19 cellular contexts compared by ENCODE assay signal in the genomic region with DNA sequence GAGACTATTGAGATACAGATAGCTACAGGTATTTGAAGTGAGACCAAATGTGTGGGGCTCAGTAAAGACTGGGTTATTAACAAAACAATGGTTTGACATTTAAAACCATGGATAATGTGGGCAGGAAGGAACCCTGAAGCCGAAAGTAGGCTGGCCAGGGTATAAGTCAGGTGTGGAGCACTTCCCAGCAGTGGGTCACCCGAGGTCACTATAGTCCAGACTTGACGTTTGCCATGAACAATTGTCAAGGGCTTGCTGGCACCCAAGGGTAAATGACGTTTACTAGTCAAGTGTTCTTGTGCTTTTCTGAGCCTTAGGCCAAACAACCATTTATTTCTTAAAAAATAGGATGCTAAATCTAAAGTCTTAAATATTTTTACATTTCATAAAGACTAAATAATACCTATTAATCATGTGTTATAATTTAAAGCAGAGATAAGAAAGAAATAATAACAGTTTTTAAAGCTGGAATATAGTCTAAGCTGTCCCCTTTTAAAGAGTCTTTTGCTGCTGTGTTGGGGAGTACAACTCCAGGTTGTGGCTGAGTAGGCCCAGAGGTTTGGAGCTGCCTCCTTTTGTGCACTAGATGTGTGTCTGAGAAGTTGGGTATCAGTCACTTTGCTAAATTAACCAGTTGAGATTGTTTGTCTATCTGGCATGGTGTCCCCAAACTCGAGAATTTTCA. TPM values are rescaled to one million over a fixed set of nuclear protein-coding genes. Genes with fewer than 3 reads are reported as not detected.
DNase-seq lines count a peak whose midpoint lies in the region; ATAC-seq, FAIRE-seq and TF ChIP-seq lines count a peak whose summit lies in the region.
"Had no signal": no experiment of that assay in that cellular context is flagged by ENCODE, and none has a peak within 500 bp of the region (broad histone marks: within the 10 kb centered on the region; RNA-seq: fewer than 3 reads in every experiment).

No MANE protein-coding gene starts in this region.

- H3K4me1 ChIP-seq in cardiac muscle cell (ENCODE audit: low read depth) (peaks cover 11% of the 10 kb centered on the region), HepG2 (ENCODE audit: insufficient read depth, low read length) (peaks cover 71% of the 10 kb centered on the region), upper lobe of left lung (peaks cover 0 to 23% (median 9%) of the 10 kb centered on the region in 4 donors), transverse colon (peaks cover 0 to 6% (median 1%) of the 10 kb centered on the region in 4 donors)

- CTCF ChIA-PET in HepG2 (lab: Yijun Ruan, JAX; ENCODE audit: low intra/inter-chr PET ratio, low total read pairs): no interaction called here

- TF ChIP-seq CTCF in cardiac muscle cell (IDR thresholded peaks at IDR 0.05; ENCODE audit: low read depth, low read length) (no peak), HepG2 (CRISPR knock-in tag; IDR thresholded peaks at IDR 0.05) (no peak), upper lobe of left lung (IDR thresholded peaks at IDR 0.05) (no peak), transverse colon (IDR thresholded peaks at IDR 0.05) (no peak)

- TF ChIP-seq POLR2A in HepG2 (IDR thresholded peaks at IDR 0.05; ENCODE audit: insufficient read depth in 1 of 2, low read depth in 2 of 2, low read length in 2 of 2) (no peak), upper lobe of left lung (IDR thresholded peaks at IDR 0.05) (no peak), transverse colon (IDR thresholded peaks at IDR 0.05) (no peak)

- in situ Hi-C loops in HepG2 (cut with HindIII; ENCODE audit: extremely low pct_ligation_motif_present, low pct_unique_long_range_greater_than_20kb): no loop called here
- in situ Hi-C loops in transverse colon (cut with MboI; ENCODE audit: low pct_ligation_motif_present in 1 of 4, low pct_unique_long_range_greater_than_20kb in 1 of 4, low sequenced_read_pairs in 3 of 4): loop anchor here in 2 of 4 donors (25.0 kb wide), 1 partner anchor 98 kb away; no protein-coding TSS in a partner anchor

- no peak overlapping the region for H2AFZ ChIP-seq in HepG2 (ENCODE audit: low read length)

- no peak for FAIRE-seq in HepG2 (lab: Jason Lieb, UNC)
- FAIRE-seq: A204.1, GM12878, GM18507, K562 had no signal

- H3K4me2 ChIP-seq in HepG2 (ENCODE audit: low read depth, low read length): no peak overlapping the region

- no peaks in the 10 kb centered on the region for H4K20me1 ChIP-seq in HepG2 (ENCODE audit: insufficient read depth, low read length)

- H3K9me3 ChIP-seq in cardiac muscle cell (ENCODE audit: low read depth) (no peaks in the 10 kb centered on the region), HepG2 (ENCODE audit: low read length) (no peaks in the 10 kb centered on the region), upper lobe of left lung (no peaks in the 10 kb centered on the region), transverse colon (no peaks in the 10 kb centered on the region)

- intact Hi-C loops in HepG2 (cut with micrococcal nuclease; ENCODE audit: unreplicated experiment): no loop called here
- intact Hi-C loops in transverse colon (cut with DNase I; ENCODE audit: low total_unique reads): loop anchor here (5.0 kb wide), 1 partner anchor 93 kb away; no protein-coding TSS in a partner anchor

- H3K4me3 ChIP-seq in cardiac muscle cell (no peak overlapping the region), HepG2 (replicated peaks in 1 of 3; ENCODE audit: insufficient read depth in 1 of 3, low read depth in 2 of 3, low read length in 3 of 3) (no peak overlapping the region), upper lobe of left lung (no peak overlapping the region), transverse colon (no peak overlapping the region)
- H3K4me3 ChIP-seq: GM12878, K562 had no signal

- TF ChIP-seq RAD21 in HepG2 (CRISPR knock-in tag; IDR thresholded peaks at IDR 0.05): no peak

- 86% methylated on average over 5 of the region's 5 CpGs for WGBS in HepG2 (ENCODE audit: low lambda C conversion rate)
- WGBS in upper lobe of left lung, 2 donors: 60 to 73% methylated on average over 4 to 5 of the region's 5 CpGs
- WGBS in transverse colon (ENCODE audit: low coverage in 1 of 2), 2 donors: 49 to 80% methylated on average over 2 to 5 of the region's 5 CpGs

- H3K27me3 ChIP-seq in cardiac muscle cell (no peaks in the 10 kb centered on the region), HepG2 (ENCODE audit: control insufficient read depth in 1 of 2, insufficient read depth in 2 of 2, low read length in 2 of 2) (no peaks in the 10 kb centered on the region), upper lobe of left lung (no peaks in the 10 kb centered on the region), transverse colon (no peaks in the 10 kb centered on the region)

- no peak for TF ChIP-seq EP300 in HepG2 (IDR thresholded peaks at IDR 0.05; ENCODE audit: low read depth in 2 of 2, low read length in 2 of 2)
- no peak for TF ChIP-seq EP300 in HepG2 (CRISPR knock-in tag; IDR thresholded peaks at IDR 0.05; ENCODE audit: borderline replicate concordance)
- peak in 2 of 4 donors; percentile 22 to 85 for TF ChIP-seq EP300 in upper lobe of left lung (IDR thresholded peaks at IDR 0.05)
- no peak for TF ChIP-seq EP300 in transverse colon (IDR thresholded peaks at IDR 0.05; ENCODE audit: low read depth)

- peaks cover 26% of the 10 kb centered on the region for H3K36me3 ChIP-seq in cardiac muscle cell
- H3K36me3 ChIP-seq in HepG2 (replicated peaks in 1 of 2; ENCODE audit: control insufficient read depth in 1 of 2, insufficient read depth in 2 of 2, low read length in 2 of 2): peaks cover 19 to 52% of the 10 kb centered on the region in 2 experiments
- peaks cover 0 to 65% (median 21%) of the 10 kb centered on the region in 4 donors for H3K36me3 ChIP-seq in upper lobe of left lung
- peaks cover 0 to 32% (median 6%) of the 10 kb centered on the region in 4 donors for H3K36me3 ChIP-seq in transverse colon

- POLR2A ChIA-PET in HepG2 (lab: Yijun Ruan, JAX): interaction anchor here (8.4 kb wide), 1 partner anchor 16 kb away, joined by 194 read pairs; a partner anchor contains a TSS

- DNase-seq in NCI-H2196 (lab: John Stamatoyannopoulos, UW; ENCODE audit: unreplicated experiment): peak; percentile 34
- DNase-seq in NCI-H2196 treated with DMSO at 0.1 percent for 48 hours (lab: John Stamatoyannopoulos, UW; ENCODE audit: unreplicated experiment): no peak
- DNase-seq in cardiac muscle cell (ENCODE audit: low read depth in 1 of 2, low spot score in 1 of 2): peak in 1 of 2 donors; percentile 61
- DNase-seq in HepG2 (ENCODE audit: low spot score): no peak
- peak in 1 of 2 donors; percentile 87 for DNase-seq in upper lobe of left lung
- no peak for DNase-seq in transverse colon
- no peak for DNase-seq in middle frontal gyrus (ENCODE audit: extremely low spot score, low spot score)
- DNase-seq: CD4-positive, CD25-positive, alpha-beta regulatory T cell; DMS53; NCI-H1694; NCI-H2227 treated with DMSO at 0.1 percent for 48 hours; NCI-H524 treated with DMSO at 0.1 percent for 48 hours had no signal

- H3K9ac ChIP-seq in HepG2 (ENCODE audit: insufficient read depth, low read depth, low read length): no peak overlapping the region

- peaks cover 23% of the 10 kb centered on the region for H3K79me2 ChIP-seq in HepG2 (ENCODE audit: insufficient read depth, low read length)

- H3K27ac ChIP-seq in cardiac muscle cell (peak overlapping the region; percentile 26), HepG2 (ENCODE audit: extremely low read length, insufficient read depth, low read length) (no peak overlapping the region), upper lobe of left lung (peak overlapping the region; percentile 35 to 66 (median 52)), transverse colon (no peak overlapping the region)
- H3K27ac ChIP-seq: HL-60 had no signal

- BruUV-seq in HepG2 (replicated peaks; lab: Mats Ljungman, UMichigan): no TSS peak

- ATAC-seq in HepG2 (no peak), upper lobe of left lung (ENCODE audit: low FRiP score in 2 of 2) (peak; percentile 58 to 85), HG03139 (IDR thresholded peaks at IDR 0.05; ENCODE audit: unreplicated experiment) (no peak)
- ATAC-seq: GM12878, K562 had no signal

RNA-seq across cellular contexts. Expression of a gene that starts 15.7 kb away (rescaled TPM):
- total RNA-seq in cardiac muscle cell (123 and 189 TPM in 2 replicates), HepG2 (2016; rRNA removed; fragmentation: Illumina TruSeq; extraction: Trizol) (180 and 245 TPM in 2 replicates), upper lobe of left lung (100 to 1,000 TPM; 116 to 313 (median 194) TPM), transverse colon (100 to 1,000 TPM in 2 of 4 donors, 10 to 100 TPM in 2; 44.5 to 199 (median 119) TPM)
- polyA plus RNA-seq in cardiac muscle cell (75.2 and 86.0 TPM in 2 replicates), HepG2 (2011; rRNA removed) (79.1 and 80.8 TPM in 2 replicates)
- 28.5 and 29.7 TPM in 2 replicates for total RNA-seq in HepG2 (2016; cell fraction: cytosol; rRNA removed; fragmentation: Illumina TruSeq; extraction: Trizol; ENCODE audit: low read depth)
- total RNA-seq in HepG2 (2016; cell fraction: insoluble cytoplasmic fraction; rRNA removed; fragmentation: Illumina TruSeq; extraction: Trizol): 175 and 252 TPM in 2 replicates
- 79.3 and 80.3 TPM in 2 replicates for total RNA-seq in HepG2 (2016; cell fraction: membrane; rRNA removed; fragmentation: Illumina TruSeq; extraction: Trizol)
- 120 and 125 TPM in 2 replicates for total RNA-seq in HepG2 (2016; cell fraction: nucleus; rRNA removed; fragmentation: Illumina TruSeq; extraction: Trizol)
- polyA plus RNA-seq in HepG2 (2011; cell fraction: cytosol; rRNA removed): 72.4 and 72.5 TPM in 2 replicates
- polyA plus RNA-seq in HepG2 (2011; cell fraction: nucleus; rRNA removed): 82.4 and 90.1 TPM in 2 replicates
- polyA plus RNA-seq in HepG2 (2012): 70.0 and 93.3 TPM in 2 replicates
- polyA plus RNA-seq in HepG2 (2016; cell fraction: cytosol; fragmentation: Illumina TruSeq; extraction: Trizol; ENCODE audit: low read depth): 19.4 and 20.8 TPM in 2 replicates
- polyA plus RNA-seq in HepG2 (2016; cell fraction: insoluble cytoplasmic fraction; fragmentation: Illumina TruSeq; extraction: Trizol; ENCODE audit: low read depth): 213 and 225 TPM in 2 replicates
- 43.5 and 52.2 TPM in 2 replicates for polyA plus RNA-seq in HepG2 (2016; cell fraction: membrane; fragmentation: Illumina TruSeq; extraction: Trizol; ENCODE audit: low read depth)
- polyA plus RNA-seq in HepG2 (2016; cell fraction: nucleus; fragmentation: Illumina TruSeq; extraction: Trizol; ENCODE audit: insufficient read depth, low read depth): 137 and 153 TPM in 2 replicates
- 42.9 and 77.2 TPM in 2 replicates for polyA minus RNA-seq in HepG2 (2011; rRNA and poly(A)+ RNA removed; ENCODE audit: low replicate concordance)
- 64.1 and 78.1 TPM in 2 replicates for polyA minus RNA-seq in HepG2 (2011; cell fraction: cytosol; rRNA and poly(A)+ RNA removed)
- polyA minus RNA-seq in HepG2 (2011; cell fraction: nucleus; rRNA and poly(A)+ RNA removed): 127 and 128 TPM in 2 replicates

RNA-seq across cellular contexts. Expression of a gene that starts 52.1 kb away (rescaled TPM):
- total RNA-seq in cardiac muscle cell (0.14 and 0.27 TPM in 2 replicates), HepG2 (2016; rRNA removed; fragmentation: Illumina TruSeq; extraction: Trizol) (0.04 TPM in 1 of 2 replicates, not detected in the other), upper lobe of left lung (under 1 TPM in 1 of 6 donors, not detected in 5; 0.09 TPM), transverse colon (1 to 10 TPM in 1 of 4 donors, under 1 TPM in 2, not detected in 1; 0.27 to 1.1 (median 0.32) TPM)
- polyA plus RNA-seq in cardiac muscle cell (0.37 and 0.42 TPM in 2 replicates), HepG2 (2011; rRNA removed) (not detected in 2 replicates)
- not detected in 2 replicates for total RNA-seq in HepG2 (2016; cell fraction: cytosol; rRNA removed; fragmentation: Illumina TruSeq; extraction: Trizol; ENCODE audit: low read depth)
- 0.04 TPM in 1 of 2 replicates, not detected in the other for total RNA-seq in HepG2 (2016; cell fraction: insoluble cytoplasmic fraction; rRNA removed; fragmentation: Illumina TruSeq; extraction: Trizol)
- total RNA-seq in HepG2 (2016; cell fraction: membrane; rRNA removed; fragmentation: Illumina TruSeq; extraction: Trizol): 0.06 TPM in 1 of 2 replicates, not detected in the other
- 0.25 TPM in 1 of 2 replicates, not detected in the other for total RNA-seq in HepG2 (2016; cell fraction: nucleus; rRNA removed; fragmentation: Illumina TruSeq; extraction: Trizol)
- not detected in 2 replicates for polyA plus RNA-seq in HepG2 (2011; cell fraction: cytosol; rRNA removed)
- polyA plus RNA-seq in HepG2 (2011; cell fraction: nucleus; rRNA removed): not detected in 2 replicates
- 0.07 and 0.17 TPM in 2 replicates for polyA plus RNA-seq in HepG2 (2012)
- polyA plus RNA-seq in HepG2 (2016; cell fraction: cytosol; fragmentation: Illumina TruSeq; extraction: Trizol; ENCODE audit: low read depth): not detected in 2 replicates
- not detected in 2 replicates for polyA plus RNA-seq in HepG2 (2016; cell fraction: insoluble cytoplasmic fraction; fragmentation: Illumina TruSeq; extraction: Trizol; ENCODE audit: low read depth)
- polyA plus RNA-seq in HepG2 (2016; cell fraction: membrane; fragmentation: Illumina TruSeq; extraction: Trizol; ENCODE audit: low read depth): not detected in 2 replicates
- not detected in 2 replicates for polyA plus RNA-seq in HepG2 (2016; cell fraction: nucleus; fragmentation: Illumina TruSeq; extraction: Trizol; ENCODE audit: insufficient read depth, low read depth)
- 0.21 TPM in 1 of 2 replicates, not detected in the other for polyA minus RNA-seq in HepG2 (2011; rRNA and poly(A)+ RNA removed; ENCODE audit: low replicate concordance)
- not detected in 2 replicates for polyA minus RNA-seq in HepG2 (2011; cell fraction: cytosol; rRNA and poly(A)+ RNA removed)
- polyA minus RNA-seq in HepG2 (2011; cell fraction: nucleus; rRNA and poly(A)+ RNA removed): not detected in 2 replicates
- total RNA-seq: CD4-positive, CD25-positive, alpha-beta regulatory T cell; GM12878; K562; OCI-LY7 had no signal
- polyA plus RNA-seq: CD4-positive, CD25-positive, alpha-beta regulatory T cell; GM12878; K562 had no signal

Comparison
In these comparisons a context has a peak if more than half of its experiments do, and no peak if none do; other contexts are left out.
1. H3K27ac ChIP-seq: peak in cardiac muscle cell (single experiment) and upper lobe of left lung (4 of 4); none in HepG2 (single experiment) and transverse colon (0 of 4).
2. ATAC-seq: peak in upper lobe of left lung (2 of 2); none in HepG2 (single experiment) and HG03139 (single experiment).